In the genomic region with DNA sequence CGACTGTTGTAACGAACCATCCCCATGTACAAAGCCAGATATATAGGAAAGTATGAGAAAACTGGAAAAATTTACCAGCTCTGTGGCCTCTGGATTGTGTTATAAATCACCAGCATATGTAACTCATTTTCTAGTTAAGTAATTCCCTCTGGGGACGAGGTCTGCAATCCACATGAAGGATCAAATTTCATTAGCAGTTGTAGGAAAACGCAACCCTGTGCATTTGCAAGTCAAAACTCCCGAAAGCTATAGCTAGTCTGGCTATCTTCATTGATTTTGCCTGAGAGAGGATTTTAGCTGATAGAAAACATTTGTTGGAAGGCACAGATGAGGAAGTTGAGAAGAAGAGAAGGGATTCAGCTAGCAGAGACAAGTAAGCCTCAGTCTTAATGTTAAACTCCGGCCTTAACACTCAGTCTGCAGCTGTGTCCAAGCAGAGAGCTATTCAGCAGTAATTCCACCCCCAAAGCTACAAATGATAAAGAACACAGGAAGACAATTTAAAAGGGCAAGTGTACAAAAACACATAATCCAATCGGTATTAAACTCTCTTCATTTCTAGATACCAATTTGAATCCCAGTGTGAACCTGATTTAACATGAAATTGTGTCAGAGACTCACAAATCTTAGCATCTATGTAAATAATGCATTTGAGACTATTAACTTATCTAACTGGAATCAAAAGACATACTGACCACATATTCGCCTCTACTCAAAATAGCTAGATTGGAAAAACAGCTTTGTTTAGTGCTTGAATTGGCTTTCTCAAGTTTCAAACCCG, we compare ENCODE assay signal across 8 cellular contexts. TPM values are rescaled to one million over a fixed set of nuclear protein-coding genes. Genes with fewer than 3 reads are reported as not detected.
DNase-seq lines count a peak whose midpoint lies in the region; TF ChIP-seq lines count a peak whose summit lies in the region.

No MANE protein-coding gene starts in this region.

- TF ChIP-seq CTCF in adrenal gland (IDR thresholded peaks at IDR 0.05) (no peak), progenitor cell of endocrine pancreas (IDR thresholded peaks at IDR 0.05; ENCODE audit: unreplicated experiment) (no peak)

- H3K4me3 ChIP-seq in adrenal gland (peak overlapping the region in 2 of 4 donors; percentile 14 to 53), thymus (ENCODE audit: low read length) (peak overlapping the region; percentile 52)

- WGBS in adrenal gland, 4 donors: 16 to 20% (median 19%) methylated on average over 9 of the region's 9 CpGs
- WGBS in thymus: 25% methylated on average over 9 of the region's 9 CpGs

- no peak overlapping the region for H3K4me3 Mint-ChIP-seq in progenitor cell of endocrine pancreas (ENCODE audit: low read depth)

- peaks cover 12% of the 10 kb centered on the region for H3K4me1 Mint-ChIP-seq in progenitor cell of endocrine pancreas (ENCODE audit: low read depth)

- no peak overlapping the region for H3K27ac Mint-ChIP-seq in progenitor cell of endocrine pancreas

- no peaks in the 10 kb centered on the region for H3K9me3 Mint-ChIP-seq in progenitor cell of endocrine pancreas (ENCODE audit: low read depth)

- H3K27ac ChIP-seq in adrenal gland: peak overlapping the region; percentile 29 to 85 (median 79)
- peak overlapping the region; percentile 80 for H3K27ac ChIP-seq in thymus (ENCODE audit: low read depth)

- DNase-seq in NCI-H2081 (lab: John Stamatoyannopoulos, UW) (peak; percentile 39 to 60), NCI-H2081 treated with DMSO at 0.1 percent for 48 hours (lab: John Stamatoyannopoulos, UW) (no peak), NCI-H1436 (lab: John Stamatoyannopoulos, UW) (peak; percentile 79), adrenal gland (peak in 1 of 7 donors; percentile 22), iPS-NIHi11 (ENCODE audit: low spot score) (peak; percentile 28), progenitor cell of endocrine pancreas (ENCODE audit: low spot score, unreplicated experiment) (no peak), NCI-H774 (lab: John Stamatoyannopoulos, UW) (no peak)

- H3K36me3 Mint-ChIP-seq in progenitor cell of endocrine pancreas (ENCODE audit: insufficient read depth): peaks cover 10% of the 10 kb centered on the region

- peak in 1 of 2 donors; percentile 49 for TF ChIP-seq POLR2A in adrenal gland (IDR thresholded peaks at IDR 0.05)

- no peaks in the 10 kb centered on the region for H3K27me3 Mint-ChIP-seq in progenitor cell of endocrine pancreas

- no peaks in the 10 kb centered on the region for H3K9me3 ChIP-seq in adrenal gland (replicated peaks in 1 of 3)
- no peaks in the 10 kb centered on the region for H3K9me3 ChIP-seq in thymus (ENCODE audit: control insufficient read depth)

- intact Hi-C loops in adrenal gland (cut with DNase I): no loop called here

- H3K4me1 ChIP-seq in adrenal gland (replicated peaks in 1 of 2) (peaks cover 16 to 58% of the 10 kb centered on the region in 2 donors), thymus (ENCODE audit: control insufficient read depth, insufficient read depth, low read length) (peaks cover 7% of the 10 kb centered on the region)

- no peaks in the 10 kb centered on the region for H3K36me3 ChIP-seq in adrenal gland (replicated peaks in 1 of 2)
- H3K36me3 ChIP-seq in thymus (ENCODE audit: control insufficient read depth, insufficient read depth): no peaks in the 10 kb centered on the region

- no peaks in the 10 kb centered on the region for H3K27me3 ChIP-seq in adrenal gland
- no peaks in the 10 kb centered on the region for H3K27me3 ChIP-seq in thymus (ENCODE audit: control insufficient read depth, insufficient read depth)

RNA-seq across cellular contexts. Expression of a gene that starts 54.2 kb away (rescaled TPM):
- total RNA-seq in adrenal gland (10 to 100 TPM; 19.4 to 39.5 (median 35.5) TPM), progenitor cell of endocrine pancreas (66.5 and 69.1 TPM in 2 replicates)
- polyA plus RNA-seq in adrenal gland (100 to 1,000 TPM in 1 of 3 donors, 10 to 100 TPM in 2; 35.8 to 110 (median 98.8) TPM), thymus (130 TPM)

Comparison
In these comparisons a context has a peak if more than half of its experiments do, and no peak if none do; other contexts are left out.
1. DNase-seq: peak in NCI-H2081 (2 of 2), NCI-H1436 (single experiment) and iPS-NIHi11 (single experiment); none in NCI-H2081 treated with DMSO at 0.1 percent for 48 hours (single experiment), progenitor cell of endocrine pancreas (single experiment) and NCI-H774 (single experiment).